Comparison of ENCODE assay signal across 8 cellular contexts in the genomic region with DNA sequence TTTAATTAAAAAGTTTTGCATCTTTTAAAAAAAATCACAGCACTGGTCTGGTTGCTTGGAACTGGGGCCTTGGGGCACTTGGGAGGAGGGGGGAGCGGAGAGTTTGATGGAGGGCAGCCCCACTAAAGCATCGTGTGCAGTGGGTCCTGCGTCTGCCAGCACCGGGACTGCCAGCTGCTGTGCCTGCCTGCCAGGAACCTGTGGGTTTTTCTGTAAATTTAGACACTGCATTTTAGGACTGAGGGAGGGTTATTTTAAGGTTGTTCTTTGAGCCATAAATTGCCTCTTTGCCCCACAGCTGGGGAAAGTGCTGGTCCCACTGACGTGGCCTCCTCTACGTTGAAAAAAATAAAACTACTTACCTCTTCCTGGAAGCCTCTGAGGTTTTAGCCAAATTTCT. TPM values are rescaled to one million over a fixed set of nuclear protein-coding genes. Genes with fewer than 3 reads are reported as not detected.
DNase-seq lines count a peak whose midpoint lies in the region; ATAC-seq, FAIRE-seq and TF ChIP-seq lines count a peak whose summit lies in the region.

No MANE protein-coding gene starts in this region.

- POLR2A ChIA-PET in activated CD4-positive, alpha-beta T cell treated with anti-CD3 and anti-CD28 coated beads, Interleukin-2, amount 10 ng/mL, durations not matched to agents 7 days and 5 days (lab: Charles Lee): interaction anchor here (2.0 to 5.4 kb wide), 3 partner anchors 11 to 43 kb away, joined by 8 to 50 read pairs (median 22); no protein-coding TSS in a partner anchor
- POLR2A ChIA-PET in activated CD8-positive, alpha-beta T cell treated with anti-CD3 and anti-CD28 coated beads for 36 hours (lab: Charles Lee): interaction anchor here (0.6 to 4.4 kb wide), 10 partner anchors 11 to 141 kb away, joined by 3 to 26 read pairs (median 4); no protein-coding TSS in a partner anchor

- DNase-seq in activated CD4-positive, alpha-beta T cell treated with anti-CD3 and anti-CD28 coated beads, Interleukin-2, amount 10 ng/mL, durations not matched to agents 7 days and 5 days: no peak
- DNase-seq in activated CD4-positive, alpha-beta T cell treated with anti-CD3 and anti-CD28 coated beads for 1 hour: no peak
- no peak for DNase-seq in activated CD8-positive, alpha-beta T cell treated with anti-CD3 and anti-CD28 coated beads for 36 hours
- no peak for DNase-seq in kidney
- no peak for DNase-seq in aorta

- peak overlapping the region; percentile 68 to 69 for H3K4me3 ChIP-seq in kidney (ENCODE audit: low read length in 2 of 2)
- peak overlapping the region; percentile 79 to 98 (median 97) for H3K4me3 ChIP-seq in subcutaneous abdominal adipose tissue (ENCODE audit: low read depth in 1 of 5, low read length in 5 of 5)
- peak overlapping the region in 1 of 2 donors; percentile 69 for H3K4me3 ChIP-seq in aorta (ENCODE audit: low read length in 2 of 2)

- TF ChIP-seq CTCF in activated CD8-positive, alpha-beta T cell treated with anti-CD3 and anti-CD28 coated beads for 36 hours (IDR thresholded peaks at IDR 0.05): no peak
- TF ChIP-seq CTCF in kidney (IDR thresholded peaks at IDR 0.05; ENCODE audit: borderline replicate concordance, extremely low read depth, insufficient read depth): no peak

- peaks cover 59% of the 10 kb centered on the region for H3K4me1 Mint-ChIP-seq in activated CD4-positive, alpha-beta T cell treated with anti-CD3 and anti-CD28 coated beads, Interleukin-2, amount 10 ng/mL, durations not matched to agents 7 days and 5 days
- peaks cover 55% of the 10 kb centered on the region for H3K4me1 Mint-ChIP-seq in activated CD8-positive, alpha-beta T cell treated with anti-CD3 and anti-CD28 coated beads for 36 hours (ENCODE audit: low read depth)

- H3K9me3 Mint-ChIP-seq in activated CD4-positive, alpha-beta T cell treated with anti-CD3 and anti-CD28 coated beads, Interleukin-2, amount 10 ng/mL, durations not matched to agents 7 days and 5 days: no peaks in the 10 kb centered on the region
- no peaks in the 10 kb centered on the region for H3K9me3 Mint-ChIP-seq in activated CD8-positive, alpha-beta T cell treated with anti-CD3 and anti-CD28 coated beads for 36 hours

- H3K27me3 Mint-ChIP-seq in activated CD4-positive, alpha-beta T cell treated with anti-CD3 and anti-CD28 coated beads, Interleukin-2, amount 10 ng/mL, durations not matched to agents 7 days and 5 days: peaks cover 13% of the 10 kb centered on the region
- peaks cover 22% of the 10 kb centered on the region for H3K27me3 Mint-ChIP-seq in activated CD8-positive, alpha-beta T cell treated with anti-CD3 and anti-CD28 coated beads for 36 hours

- peak overlapping the region; percentile 99 for H3K27ac Mint-ChIP-seq in activated CD4-positive, alpha-beta T cell treated with anti-CD3 and anti-CD28 coated beads, Interleukin-2, amount 10 ng/mL, durations not matched to agents 7 days and 5 days
- no peak overlapping the region for H3K27ac Mint-ChIP-seq in activated CD8-positive, alpha-beta T cell treated with anti-CD3 and anti-CD28 coated beads for 36 hours

- H3K27me3 ChIP-seq in subcutaneous abdominal adipose tissue (ENCODE audit: control insufficient read depth in 5 of 5, insufficient read depth in 4 of 5, low read length in 5 of 5) (peaks cover 0 to 3% (median 0%) of the 10 kb centered on the region in 5 donors), aorta (ENCODE audit: control insufficient read depth in 1 of 2, insufficient read depth in 2 of 2, low read length in 1 of 2) (no peaks in the 10 kb centered on the region)

- CTCF ChIA-PET in activated CD4-positive, alpha-beta T cell treated with anti-CD3 and anti-CD28 coated beads, Interleukin-2, amount 10 ng/mL, durations not matched to agents 7 days and 5 days (lab: Charles Lee): interaction anchor here (1.2 to 2.2 kb wide), 6 partner anchors 12 to 59 kb away, joined by 4 to 15 read pairs (median 6); no protein-coding TSS in a partner anchor
- CTCF ChIA-PET in activated CD8-positive, alpha-beta T cell treated with anti-CD3 and anti-CD28 coated beads for 36 hours (lab: Charles Lee): interaction anchor here (1.3 to 2.5 kb wide), 7 partner anchors 11 to 91 kb away, joined by 4 to 19 read pairs (median 6); no protein-coding TSS in a partner anchor

- WGBS in aorta, 2 donors: 2 to 12% methylated on average over 6 of the region's 6 CpGs

- H3K4me3 Mint-ChIP-seq in activated CD4-positive, alpha-beta T cell treated with anti-CD3 and anti-CD28 coated beads, Interleukin-2, amount 10 ng/mL, durations not matched to agents 7 days and 5 days: peak overlapping the region; percentile 100
- peak overlapping the region; percentile 51 for H3K4me3 Mint-ChIP-seq in activated CD8-positive, alpha-beta T cell treated with anti-CD3 and anti-CD28 coated beads for 36 hours

- intact Hi-C loops in activated CD8-positive, alpha-beta T cell treated with anti-CD3 and anti-CD28 coated beads for 36 hours (cut with micrococcal nuclease): no loop called here
- intact Hi-C loops in kidney (cut with DNase I) (no loop called here), aorta (cut with DNase I) (loop anchor here (2.0 to 5.0 kb wide), 4 partner anchors 35 to 260 kb away; no protein-coding TSS in a partner anchor)

- H3K36me3 ChIP-seq in kidney (ENCODE audit: control insufficient read depth in 1 of 2, insufficient read depth in 2 of 2, low read length in 2 of 2) (peaks cover 0 to 4% of the 10 kb centered on the region in 2 donors), subcutaneous abdominal adipose tissue (ENCODE audit: control insufficient read depth in 5 of 5, insufficient read depth in 5 of 5, low read length in 5 of 5) (peaks cover 0 to 34% (median 26%) of the 10 kb centered on the region in 5 donors), aorta (ENCODE audit: control insufficient read depth in 1 of 2, insufficient read depth in 2 of 2, low read length in 1 of 2) (no peaks in the 10 kb centered on the region)

- no peak for FAIRE-seq in kidney (lab: Jason Lieb, UNC)

- peaks cover 50% of the 10 kb centered on the region for H3K36me3 Mint-ChIP-seq in activated CD4-positive, alpha-beta T cell treated with anti-CD3 and anti-CD28 coated beads, Interleukin-2, amount 10 ng/mL, durations not matched to agents 7 days and 5 days (ENCODE audit: low read depth)
- no peaks in the 10 kb centered on the region for H3K36me3 Mint-ChIP-seq in activated CD8-positive, alpha-beta T cell treated with anti-CD3 and anti-CD28 coated beads for 36 hours (ENCODE audit: low read depth)

- H3K9ac ChIP-seq in kidney (ENCODE audit: low read length in 2 of 2) (peak overlapping the region in 1 of 2 donors; percentile 48), subcutaneous abdominal adipose tissue (ENCODE audit: low read length in 5 of 5) (peak overlapping the region in 4 of 5 donors; percentile 71 to 89 (median 79))

- H3K9me3 ChIP-seq in kidney (ENCODE audit: control insufficient read depth in 1 of 2, low read length in 2 of 2) (no peaks in the 10 kb centered on the region), subcutaneous abdominal adipose tissue (ENCODE audit: control insufficient read depth in 5 of 5, low read length in 5 of 5) (no peaks in the 10 kb centered on the region), aorta (ENCODE audit: control insufficient read depth, low read length) (no peaks in the 10 kb centered on the region)

- no peak for ATAC-seq in activated CD8-positive, alpha-beta T cell treated with anti-CD3 and anti-CD28 coated beads for 36 hours
- no peak for ATAC-seq in aorta (ENCODE audit: low FRiP score)
- ATAC-seq in GM18867 (IDR thresholded peaks at IDR 0.05; ENCODE audit: unreplicated experiment): no peak
- no peak for ATAC-seq in SK-N-SH treated with all-trans-retinoic acid at 6 μM for 48 hours

- H3K4me1 ChIP-seq in kidney (ENCODE audit: control insufficient read depth in 1 of 2, insufficient read depth in 1 of 2, low read depth in 1 of 2, low read length in 2 of 2) (peaks cover 0 to 6% of the 10 kb centered on the region in 2 donors), subcutaneous abdominal adipose tissue (ENCODE audit: control insufficient read depth in 5 of 5, insufficient read depth in 5 of 5, low read length in 5 of 5) (peaks cover 11 to 51% (median 40%) of the 10 kb centered on the region in 5 donors), aorta (ENCODE audit: control insufficient read depth in 1 of 2, insufficient read depth in 2 of 2, low read length in 2 of 2) (no peaks in the 10 kb centered on the region)

- peak overlapping the region; percentile 63 to 89 for H3K27ac ChIP-seq in kidney (ENCODE audit: low read depth in 2 of 2, low read length in 2 of 2)
- peak overlapping the region; percentile 90 for H3K27ac ChIP-seq in subcutaneous abdominal adipose tissue (ENCODE audit: low read depth, low read length)
- peak overlapping the region in 1 of 2 donors; percentile 79 for H3K27ac ChIP-seq in aorta (ENCODE audit: low read depth in 1 of 2, low read length in 2 of 2)

TF ChIP-seq in SK-N-SH treated with all-trans-retinoic acid at 6 μM for 48 hours, 23 proteins besides CTCF, POLR2A, EP300 and RAD21:
- TF ChIP-seq ZNF565 (CRISPR knock-in tag; conservative IDR thresholded peaks at IDR 0.05; ENCODE audit: low read depth): no peak
- TF ChIP-seq ZNF70 (CRISPR knock-in tag; IDR thresholded peaks at IDR 0.05): no peak
- no peak for TF ChIP-seq TCF4 (CRISPR knock-in tag; IDR thresholded peaks at IDR 0.05; ENCODE audit: borderline replicate concordance)
- TF ChIP-seq, protein P1, sequence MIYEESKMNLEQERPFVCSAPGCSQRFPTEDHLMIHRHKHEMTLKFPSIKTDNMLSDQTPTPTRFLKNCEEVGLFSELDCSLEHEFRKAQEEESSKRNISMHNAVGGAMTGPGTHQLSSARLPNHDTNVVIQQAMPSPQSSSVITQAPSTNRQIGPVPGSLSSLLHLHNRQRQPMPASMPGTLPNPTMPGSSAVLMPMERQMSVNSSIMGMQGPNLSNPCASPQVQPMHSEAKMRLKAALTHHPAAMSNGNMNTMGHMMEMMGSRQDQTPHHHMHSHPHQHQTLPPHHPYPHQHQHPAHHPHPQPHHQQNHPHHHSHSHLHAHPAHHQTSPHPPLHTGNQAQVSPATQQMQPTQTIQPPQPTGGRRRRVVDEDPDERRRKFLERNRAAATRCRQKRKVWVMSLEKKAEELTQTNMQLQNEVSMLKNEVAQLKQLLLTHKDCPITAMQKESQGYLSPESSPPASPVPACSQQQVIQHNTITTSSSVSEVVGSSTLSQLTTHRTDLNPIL (CRISPR knock-in tag; IDR thresholded peaks at IDR 0.05; ENCODE audit: low read depth): no peak
- no peak for TF ChIP-seq TOX (CRISPR knock-in tag; IDR thresholded peaks at IDR 0.05; ENCODE audit: borderline replicate concordance)
- no peak for TF ChIP-seq ISL1 (CRISPR knock-in tag; IDR thresholded peaks at IDR 0.05)
- TF ChIP-seq ZFP3 (CRISPR knock-in tag; IDR thresholded peaks at IDR 0.05): no peak

RNA-seq across cellular contexts. Expression of a gene that starts 2.9 kb away (rescaled TPM):
- 100 to 1,000 TPM; 253 to 255 TPM for total RNA-seq in activated CD4-positive, alpha-beta T cell treated with anti-CD3 and anti-CD28 coated beads, Interleukin-2, amount 10 ng/mL, durations not matched to agents 7 days and 5 days
- total RNA-seq in activated CD8-positive, alpha-beta T cell treated with anti-CD3 and anti-CD28 coated beads for 36 hours: 1 to 10 TPM in 1 of 2 experiments, under 1 TPM in 1; 0.94 to 1.0 TPM
- 131 TPM for total RNA-seq in kidney
- polyA plus RNA-seq in kidney (ENCODE audit: insufficient read depth, low read depth, low replicate concordance): 114 TPM
- total RNA-seq in aorta: 100 to 1,000 TPM in 1 of 2 donors, 10 to 100 TPM in 1; 98.9 to 223 TPM
- 10 to 100 TPM in 1 of 2 donors, 1 to 10 TPM in 1; 4.8 to 12.4 TPM for polyA plus RNA-seq in aorta

Comparison
In these comparisons a context has a peak if more than half of its experiments do, and no peak if none do; other contexts are left out.
1. RNA of a gene that starts 2.9 kb away (total RNA-seq): 253 to 255 TPM in activated CD4-positive, alpha-beta T cell treated with anti-CD3 and anti-CD28 coated beads, Interleukin-2, amount 10 ng/mL, durations not matched to agents 7 days and 5 days, 98.9 to 223 TPM in aorta and 131 TPM in kidney (single experiment); 0.94 to 1.0 TPM in activated CD8-positive, alpha-beta T cell treated with anti-CD3 and anti-CD28 coated beads for 36 hours; every median in the first group is over 10 times any median in the second.
2. intact Hi-C loops: an anchor here in aorta (2.0 to 5.0 kb wide); none called in activated CD8-positive, alpha-beta T cell treated with anti-CD3 and anti-CD28 coated beads for 36 hours and kidney.